21 cellular contexts compared by ENCODE assay signal in the genomic region with DNA sequence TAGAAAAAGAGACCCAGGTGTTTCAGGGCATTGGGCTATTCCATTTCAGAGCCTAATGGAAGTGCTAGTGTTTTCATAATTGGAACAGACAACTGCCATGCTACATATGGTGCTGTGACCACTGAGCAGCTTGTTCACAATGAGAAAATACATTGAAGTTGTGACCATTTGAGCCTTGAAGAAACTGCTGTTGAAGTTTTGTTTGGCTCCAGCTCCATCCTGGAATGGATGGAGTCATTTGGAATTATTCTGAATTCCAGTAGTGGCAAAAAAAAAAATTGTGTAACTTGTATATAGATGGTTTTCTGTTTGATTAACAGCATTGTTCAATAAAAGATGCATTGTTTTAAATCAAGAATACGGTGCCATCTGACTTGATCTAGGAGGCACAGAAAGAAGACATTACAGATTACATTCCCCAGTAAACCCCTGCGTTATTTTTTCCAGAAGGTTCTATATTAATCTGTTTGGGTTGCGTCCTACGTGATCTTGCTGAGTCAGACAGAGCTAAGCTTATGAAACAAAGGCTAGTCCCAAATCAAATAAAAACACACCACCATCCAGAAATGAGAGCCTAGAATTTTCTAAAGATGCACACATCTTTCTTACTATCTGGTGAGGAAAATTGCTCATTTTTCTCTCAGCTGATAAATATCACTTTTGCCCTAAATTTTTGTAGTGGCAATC. TPM values are rescaled to one million over a fixed set of nuclear protein-coding genes. Genes with fewer than 3 reads are reported as not detected.
DNase-seq lines count a peak whose midpoint lies in the region; ATAC-seq and TF ChIP-seq lines count a peak whose summit lies in the region.
"Had no signal": no experiment of that assay in that cellular context is flagged by ENCODE, and none has a peak within 500 bp of the region (broad histone marks: within the 10 kb centered on the region; RNA-seq: fewer than 3 reads in every experiment).

No MANE protein-coding gene starts in this region.

- H3K4me3 ChIP-seq in GM23248 (peak overlapping the region; percentile 46), ascending aorta (peak overlapping the region in 1 of 2 donors; percentile 10), subcutaneous abdominal adipose tissue (ENCODE audit: low read depth in 1 of 5, low read length in 5 of 5) (no peak overlapping the region)
- no peak overlapping the region for H3K4me3 ChIP-seq in CD4-positive, alpha-beta memory T cell (ENCODE audit: low read length in 2 of 2)
- H3K4me3 ChIP-seq: colonic mucosa had no signal

- H3K27me3 ChIP-seq in GM23248 (replicated peaks; ENCODE audit: insufficient read depth) (no peaks in the 10 kb centered on the region), ascending aorta (no peaks in the 10 kb centered on the region), subcutaneous abdominal adipose tissue (ENCODE audit: control insufficient read depth in 5 of 5, insufficient read depth in 4 of 5, low read length in 5 of 5) (no peaks in the 10 kb centered on the region)
- no peaks in the 10 kb centered on the region for H3K27me3 ChIP-seq in CD4-positive, alpha-beta memory T cell (ENCODE audit: insufficient read depth, low read length)
- H3K27me3 ChIP-seq: BE2C, colonic mucosa had no signal

- TF ChIP-seq CTCF in ascending aorta (IDR thresholded peaks at IDR 0.05): no peak

- peak overlapping the region; percentile 55 for H2AFZ ChIP-seq in GM23248

- whole genome bisulfite sequencing in GM23248 (ENCODE audit: low coverage in 1 of 2, low lambda C conversion rate in 2 of 2, missing lambda C conversion rate in 2 of 2), 2 experiments: 8 to 15% methylated on average over 4 of the region's 4 CpGs

- CTCF ChIA-PET in CD4-positive, alpha-beta memory T cell (lab: Charles Lee; ENCODE audit: partially characterized antibody): no interaction called here

- no peaks in the 10 kb centered on the region for H3K4me1 Mint-ChIP-seq in CD4-positive, alpha-beta memory T cell
- peaks cover 0 to 2% of the 10 kb centered on the region in 2 donors for H3K4me1 Mint-ChIP-seq in natural killer cell treated with Interleukin-12 subunit alpha and Interleukin-12 subunit beta and Interleukin-15 and Interleukin-18, amount 100 ng/mL, for 72 hours (ENCODE audit: low read depth in 2 of 2)

- in situ Hi-C loops in GM23248 (cut with MboI): no loop called here

- H3K36me3 ChIP-seq in GM23248 (ENCODE audit: low read depth) (no peaks in the 10 kb centered on the region), ascending aorta (peaks cover 0 to 4% of the 10 kb centered on the region in 2 donors), subcutaneous abdominal adipose tissue (ENCODE audit: control insufficient read depth in 5 of 5, insufficient read depth in 5 of 5, low read length in 5 of 5) (peaks cover 0 to 2% (median 0%) of the 10 kb centered on the region in 5 donors)
- H3K36me3 ChIP-seq in CD4-positive, alpha-beta memory T cell (ENCODE audit: insufficient read depth, low read length): no peaks in the 10 kb centered on the region
- H3K36me3 ChIP-seq: BE2C, colonic mucosa had no signal

- no peaks in the 10 kb centered on the region for H4K20me1 ChIP-seq in GM23248 (ENCODE audit: insufficient read depth)

- no peaks in the 10 kb centered on the region for H3K9me2 ChIP-seq in GM23248 (ENCODE audit: insufficient read depth)

- POLR2A ChIA-PET in CD4-positive, alpha-beta memory T cell (lab: Charles Lee; ENCODE audit: partially characterized antibody): no interaction called here

- no peak for ATAC-seq in natural killer cell treated with Interleukin-12 subunit alpha and Interleukin-12 subunit beta and Interleukin-15 and Interleukin-18, amount 100 ng/mL, for 72 hours
- ATAC-seq: activated CD8-positive, alpha-beta T cell treated with anti-CD3 and anti-CD28 coated beads, Interleukin-2, amount 10 ng/mL, durations not matched to agents 7 days and 5 days; HCT116; stimulated activated naive CD8-positive, alpha-beta T cell treated with anti-CD3 and anti-CD28 coated beads, Interleukin-15, Interleukin-2, amounts not matched to agents 100 U/mL and 50 U/mL, for 24 hours had no signal

- H3K79me2 ChIP-seq in GM23248 (ENCODE audit: insufficient read depth): peaks cover 75% of the 10 kb centered on the region

- H3K4me2 ChIP-seq in GM23248 (ENCODE audit: unreplicated experiment): peak overlapping the region; percentile 77

- no peak overlapping the region for H3K4me3 Mint-ChIP-seq in CD4-positive, alpha-beta memory T cell
- no peak overlapping the region for H3K4me3 Mint-ChIP-seq in natural killer cell treated with Interleukin-12 subunit alpha and Interleukin-12 subunit beta and Interleukin-15 and Interleukin-18, amount 100 ng/mL, for 72 hours
- H3K4me3 Mint-ChIP-seq: activated CD8-positive, alpha-beta T cell treated with anti-CD3 and anti-CD28 coated beads, Interleukin-2, amount 10 ng/mL, durations not matched to agents 7 days and 5 days; activated naive CD4-positive, alpha-beta T cell treated with anti-CD3 and anti-CD28 coated beads for 36 hours; activated T-cell treated with anti-CD3 and anti-CD28 coated beads, Interleukin-2, amount 50 U/mL, for 24 hours had no signal

- no peaks in the 10 kb centered on the region for H3K36me3 Mint-ChIP-seq in CD4-positive, alpha-beta memory T cell
- H3K36me3 Mint-ChIP-seq in natural killer cell treated with Interleukin-12 subunit alpha and Interleukin-12 subunit beta and Interleukin-15 and Interleukin-18, amount 100 ng/mL, for 72 hours: no peaks in the 10 kb centered on the region

- no peaks in the 10 kb centered on the region for H3K27me3 Mint-ChIP-seq in CD4-positive, alpha-beta memory T cell
- H3K27me3 Mint-ChIP-seq in natural killer cell treated with Interleukin-12 subunit alpha and Interleukin-12 subunit beta and Interleukin-15 and Interleukin-18, amount 100 ng/mL, for 72 hours: peaks cover 9 to 10% of the 10 kb centered on the region in 2 donors
- H3K27me3 Mint-ChIP-seq: activated T-cell treated with anti-CD3 and anti-CD28 coated beads, Interleukin-2, amount 50 U/mL, for 24 hours; progenitor cell of endocrine pancreas had no signal

- no peak overlapping the region for H3K27ac Mint-ChIP-seq in CD4-positive, alpha-beta memory T cell
- H3K27ac Mint-ChIP-seq in natural killer cell treated with Interleukin-12 subunit alpha and Interleukin-12 subunit beta and Interleukin-15 and Interleukin-18, amount 100 ng/mL, for 72 hours: no peak overlapping the region
- H3K27ac Mint-ChIP-seq: activated CD8-positive, alpha-beta T cell treated with anti-CD3 and anti-CD28 coated beads, Interleukin-2, amount 10 ng/mL, durations not matched to agents 7 days and 5 days; activated naive CD4-positive, alpha-beta T cell treated with anti-CD3 and anti-CD28 coated beads for 36 hours; activated T-cell treated with anti-CD3 and anti-CD28 coated beads, Interleukin-2, amount 50 U/mL, for 24 hours; progenitor cell of endocrine pancreas had no signal

- H3K27ac ChIP-seq in GM23248 (peak overlapping the region; percentile 79), ascending aorta (peak overlapping the region; percentile 48 to 74), subcutaneous abdominal adipose tissue (ENCODE audit: low read depth, low read length) (peak overlapping the region; percentile 55)
- H3K27ac ChIP-seq in CD4-positive, alpha-beta memory T cell (ENCODE audit: low read depth, low read length): no peak overlapping the region
- H3K27ac ChIP-seq: colonic mucosa had no signal

- peaks cover 24% of the 10 kb centered on the region for H3K4me1 ChIP-seq in GM23248 (ENCODE audit: insufficient read depth)
- peaks cover 0 to 26% of the 10 kb centered on the region in 2 donors for H3K4me1 ChIP-seq in ascending aorta
- H3K4me1 ChIP-seq in subcutaneous abdominal adipose tissue (ENCODE audit: control insufficient read depth in 5 of 5, insufficient read depth in 5 of 5, low read length in 5 of 5): peaks cover 0 to 19% (median 11%) of the 10 kb centered on the region in 5 donors
- H3K4me1 ChIP-seq in CD4-positive, alpha-beta memory T cell (ENCODE audit: insufficient read depth, low read length): no peaks in the 10 kb centered on the region
- H3K4me1 ChIP-seq: BE2C, colonic mucosa had no signal

- DNase-seq in GM23248 (peak; percentile 81), ascending aorta (ENCODE audit: low spot score in 2 of 2) (no peak), fibroblast of the conjunctiva (ENCODE audit: low read depth) (peak; percentile 35), hippocampal formation (lab: John Stamatoyannopoulos, UW) (no peak), midbrain (lab: John Stamatoyannopoulos, UW) (no peak)
- DNase-seq in CD4-positive, alpha-beta memory T cell: no peak
- DNase-seq in natural killer cell treated with Interleukin-12 subunit alpha and Interleukin-12 subunit beta and Interleukin-15 and Interleukin-18, amount 100 ng/mL, for 72 hours (ENCODE audit: low spot score): no peak
- DNase-seq: activated CD4-positive, CD25-positive, alpha-beta regulatory T cell treated with anti-CD3 and anti-CD28 coated beads, Interleukin-2, amount 50 U/mL, for 72 hours; activated CD8-positive, alpha-beta T cell treated with anti-CD3 and anti-CD28 coated beads, Interleukin-2, amount 10 ng/mL, durations not matched to agents 7 days and 5 days; activated naive CD4-positive, alpha-beta T cell treated with anti-CD3 and anti-CD28 coated beads for 36 hours; activated T-cell treated with anti-CD3 and anti-CD28 coated beads, Interleukin-2, amount 50 U/mL, for 24 hours; BE2C; Caco-2; colonic mucosa; NCI-H1436; NCI-H2171 treated with DMSO at 0.1 percent for 48 hours; stimulated activated CD4-positive, alpha-beta T cell treated with anti-CD3 and anti-CD28 coated beads, Interleukin-4, amount 100 ng/mL, for 1 hour; stimulated activated naive CD8-positive, alpha-beta T cell treated with anti-CD3 and anti-CD28 coated beads, Interleukin-15, Interleukin-2, amounts not matched to agents 100 U/mL and 50 U/mL, for 24 hours had no signal

- peak overlapping the region; percentile 41 for H3K9ac ChIP-seq in GM23248
- no peak overlapping the region for H3K9ac ChIP-seq in subcutaneous abdominal adipose tissue (ENCODE audit: low read length in 5 of 5)

- intact Hi-C loops in ascending aorta (cut with DNase I): no loop called here
- intact Hi-C loops in CD4-positive, alpha-beta memory T cell (cut with micrococcal nuclease): no loop called here

- H3K9me3 ChIP-seq in GM23248 (ENCODE audit: low read depth): no peaks in the 10 kb centered on the region
- no peaks in the 10 kb centered on the region for H3K9me3 ChIP-seq in ascending aorta
- H3K9me3 ChIP-seq in subcutaneous abdominal adipose tissue (ENCODE audit: control insufficient read depth in 5 of 5, low read length in 5 of 5): no peaks in the 10 kb centered on the region
- H3K9me3 ChIP-seq in CD4-positive, alpha-beta memory T cell (ENCODE audit: control insufficient read depth in 1 of 2, low read length in 2 of 2): no peaks in the 10 kb centered on the region
- H3K9me3 ChIP-seq: BE2C, Caco-2, colonic mucosa had no signal

- peaks cover 0 to 2% (median 0%) of the 10 kb centered on the region in 8 donors for H3K9me3 Mint-ChIP-seq in CD4-positive, alpha-beta memory T cell
- no peaks in the 10 kb centered on the region for H3K9me3 Mint-ChIP-seq in natural killer cell treated with Interleukin-12 subunit alpha and Interleukin-12 subunit beta and Interleukin-15 and Interleukin-18, amount 100 ng/mL, for 72 hours
- H3K9me3 Mint-ChIP-seq: activated naive CD4-positive, alpha-beta T cell treated with anti-CD3 and anti-CD28 coated beads for 36 hours had no signal

- peaks cover 31% of the 10 kb centered on the region for H3F3A ChIP-seq in GM23248 (ENCODE audit: insufficient read depth)

RNA-seq across cellular contexts. Expression of a gene that starts 19.2 kb away (rescaled TPM):
- total RNA-seq in GM23248 (2014; rRNA removed; shearing (Covaris generic)): 18.6 and 19.6 TPM in 2 replicates
- polyA plus RNA-seq in GM23248 (2016; fragmentation: Nextera tagmentation; extraction: Ambion mirVana): 3.8 and 4.4 TPM in 2 replicates
- 12.0 TPM for total RNA-seq in ascending aorta
- 1 to 10 TPM in 1 of 2 experiments, under 1 TPM in 1; 0.94 to 1.6 TPM for total RNA-seq in CD4-positive, alpha-beta memory T cell
- under 1 TPM in 1 of 2 donors, not detected in 1; 0.06 TPM for polyA plus RNA-seq in CD4-positive, alpha-beta memory T cell
- total RNA-seq in natural killer cell treated with Interleukin-12 subunit alpha and Interleukin-12 subunit beta and Interleukin-15 and Interleukin-18, amount 100 ng/mL, for 72 hours: under 1 TPM; 0.48 to 0.70 TPM

Comparison
In these comparisons a context has a peak if more than half of its experiments do, and no peak if none do; other contexts are left out.
1. DNase-seq: peak in GM23248 (single experiment) and fibroblast of the conjunctiva (single experiment); none in ascending aorta (0 of 2), hippocampal formation (0 of 2), CD4-positive, alpha-beta memory T cell (0 of 5), natural killer cell treated with Interleukin-12 subunit alpha and Interleukin-12 subunit beta and Interleukin-15 and Interleukin-18, amount 100 ng/mL, for 72 hours (single experiment) and midbrain (single experiment).